ENCODE assay signal across 9 cellular contexts in genomic region chr12:16606201-16606849, GRCh38. TPM values are rescaled to one million over a fixed set of nuclear protein-coding genes. Genes with fewer than 3 reads are reported as not detected.
A peak's percentile ranks its signal among the peaks of the same experiment; 100 is the strongest.
DNase-seq lines count a peak whose midpoint lies in the region; ATAC-seq and TF ChIP-seq lines count a peak whose summit lies in the region.
"Had no signal": no experiment of that assay in that cellular context is flagged by ENCODE, and none has a peak within 500 bp of the region (broad histone marks: within the 10 kb centered on the region; RNA-seq: fewer than 3 reads in every experiment).

No MANE protein-coding gene starts in this region.

- peak overlapping the region; percentile 85 for H3K9ac ChIP-seq in skeletal muscle satellite cell (ENCODE audit: low read depth, low read length)
- H3K9ac ChIP-seq: BLaER1 treated with 17β-estradiol and CSF1 and Interleukin-3, amounts not matched to agents 10 nM and 100 nM had no signal

- DNase-seq in NCI-H2107 treated with DMSO at 0.1 percent for 48 hours (lab: John Stamatoyannopoulos, UW; ENCODE audit: unreplicated experiment) = peak; percentile 72
- no peak for DNase-seq in NCI-H2107 (lab: John Stamatoyannopoulos, UW)
- DNase-seq in LNCaP clone FGC (ENCODE audit: low read depth) = no peak
- DNase-seq in amygdala (lab: John Stamatoyannopoulos, UW) = peak in 32 of 56 donors; percentile 21 to 75 (median 46)
- DNase-seq in activated naive CD4-positive, alpha-beta T cell treated with anti-CD3 and anti-CD28 coated beads, Interleukin-2, amount 50 U/mL, for 16 hours = no peak

- TF ChIP-seq CTCF in LNCaP clone FGC (IDR thresholded peaks at IDR 0.05; ENCODE audit: control insufficient read depth, extremely low read depth, insufficient read depth) = no peak

- peak overlapping the region; percentile 88 for H3K4me2 ChIP-seq in skeletal muscle satellite cell (ENCODE audit: low read length)

- no peak for ATAC-seq in HG03442 (IDR thresholded peaks at IDR 0.05; ENCODE audit: unreplicated experiment)

- H3K4me3 ChIP-seq in LNCaP clone FGC (ENCODE audit: low read depth, low read length) (peak overlapping the region; percentile 29), iPS-18c (ENCODE audit: insufficient read depth, low read depth, low read length) (peak overlapping the region; percentile 52), skeletal muscle satellite cell (ENCODE audit: low read length) (peak overlapping the region; percentile 85)
- H3K4me3 ChIP-seq: BLaER1 treated with 17β-estradiol and CSF1 and Interleukin-3, amounts not matched to agents 10 nM and 100 nM had no signal

- H3K27me3 ChIP-seq in skeletal muscle satellite cell (ENCODE audit: control insufficient read depth, insufficient read depth, low read length) = no peaks in the 10 kb centered on the region

- H3K9me3 ChIP-seq in iPS-18c (ENCODE audit: control insufficient read depth, insufficient read depth, low read length) (no peaks in the 10 kb centered on the region), skeletal muscle satellite cell (replicated peaks; ENCODE audit: low read length) (no peaks in the 10 kb centered on the region)

- peaks cover 50% of the 10 kb centered on the region for H3K4me1 ChIP-seq in skeletal muscle satellite cell (ENCODE audit: control insufficient read depth, insufficient read depth, low read length)
- H3K4me1 ChIP-seq: BLaER1 treated with 17β-estradiol and CSF1 and Interleukin-3, amounts not matched to agents 10 nM and 100 nM had no signal

- no peaks in the 10 kb centered on the region for H3K36me3 ChIP-seq in skeletal muscle satellite cell (ENCODE audit: insufficient read depth, low read length)
- H3K36me3 ChIP-seq: BLaER1 treated with 17β-estradiol and CSF1 and Interleukin-3, amounts not matched to agents 10 nM and 100 nM had no signal

RNA-seq across cellular contexts. Expression of gene LMO3, which starts 0.4 kb away (rescaled TPM):
- total RNA-seq in skeletal muscle satellite cell (2012; rRNA removed) = 0.22 and 0.76 TPM in 2 replicates

Comparison
In these comparisons a context has a peak if more than half of its experiments do, and no peak if none do; other contexts are left out.
1. DNase-seq: peak in NCI-H2107 treated with DMSO at 0.1 percent for 48 hours (single experiment) and amygdala (32 of 56); none in NCI-H2107 (single experiment), LNCaP clone FGC (single experiment) and activated naive CD4-positive, alpha-beta T cell treated with anti-CD3 and anti-CD28 coated beads, Interleukin-2, amount 50 U/mL, for 16 hours (single experiment).
2. H3K4me3 ChIP-seq: peak in every context shown above with its lines; median percentile 85 in skeletal muscle satellite cell; 52 in iPS-18c; 29 in LNCaP clone FGC.